ENCODE assay signal across 1 cellular context in the genomic region with DNA sequence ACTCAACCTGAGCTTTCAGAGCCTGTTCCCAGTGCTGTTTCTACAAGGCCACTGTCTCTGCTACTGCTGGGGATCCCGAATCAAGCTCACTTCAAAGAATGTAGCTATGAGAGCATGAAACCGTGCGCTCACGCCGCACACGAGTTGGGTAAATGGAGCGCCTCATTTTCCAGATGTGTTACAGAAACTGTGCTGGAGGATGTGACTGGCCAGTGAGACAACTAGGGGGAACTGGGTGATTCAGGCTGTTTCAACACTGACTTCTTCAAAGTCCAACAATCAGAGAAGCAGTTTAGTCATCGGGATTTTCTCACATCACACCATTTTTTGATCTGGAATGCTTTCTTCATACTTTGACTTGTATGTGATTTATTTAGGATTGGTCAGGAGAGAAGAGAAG.
TF ChIP-seq lines count a peak whose summit lies in the region.

No MANE protein-coding gene starts in this region.

TF ChIP-seq in HEK293, 187 proteins besides CTCF, POLR2A, EP300 and RAD21 (continued from another document):
- TF ChIP-seq, protein P1, sequence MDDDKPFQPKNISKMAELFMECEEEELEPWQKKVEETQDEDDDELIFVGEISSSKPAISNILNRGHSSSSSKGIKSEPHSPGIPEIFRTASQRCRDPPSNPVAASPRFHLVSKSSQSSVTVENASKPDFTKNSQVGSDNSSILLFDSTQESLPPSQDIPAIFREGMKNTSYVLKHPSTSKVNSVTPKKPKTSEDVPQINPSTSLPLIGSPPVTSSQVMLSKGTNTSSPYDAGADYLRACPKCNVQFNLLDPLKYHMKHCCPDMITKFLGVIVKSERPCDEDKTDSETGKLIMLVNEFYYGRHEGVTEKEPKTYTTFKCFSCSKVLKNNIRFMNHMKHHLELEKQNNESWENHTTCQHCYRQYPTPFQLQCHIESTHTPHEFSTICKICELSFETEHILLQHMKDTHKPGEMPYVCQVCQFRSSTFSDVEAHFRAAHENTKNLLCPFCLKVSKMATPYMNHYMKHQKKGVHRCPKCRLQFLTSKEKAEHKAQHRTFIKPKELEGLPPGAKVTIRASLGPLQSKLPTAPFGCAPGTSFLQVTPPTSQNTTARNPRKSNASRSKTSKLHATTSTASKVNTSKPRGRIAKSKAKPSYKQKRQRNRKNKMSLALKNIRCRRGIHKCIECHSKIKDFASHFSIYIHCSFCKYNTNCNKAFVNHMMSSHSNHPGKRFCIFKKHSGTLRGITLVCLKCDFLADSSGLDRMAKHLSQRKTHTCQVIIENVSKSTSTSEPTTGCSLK (tag by site-specific recombination; IDR thresholded peaks at IDR 0.05) = no peak
- TF ChIP-seq ZNF292 (tag by site-specific recombination; IDR thresholded peaks at IDR 0.05; ENCODE audit: borderline replicate concordance, low read depth) = no peak
- no peak for TF ChIP-seq ZNF843 (tag by site-specific recombination; IDR thresholded peaks at IDR 0.05)
